ENCODE assay signal across 1 cellular context in genomic region chr16:67186550-67186950, GRCh38.
A peak's percentile ranks its signal among the peaks of the same experiment; 100 is the strongest.
TF ChIP-seq lines count a peak whose summit lies in the region.

No MANE protein-coding gene starts in this region.

TF ChIP-seq in HepG2, 621 proteins besides CTCF, POLR2A, EP300 and RAD21:
- TF ChIP-seq ZNF841 (CRISPR knock-in tag; IDR thresholded peaks at IDR 0.05; ENCODE audit: borderline replicate concordance) (no peak), ZNF335 (CRISPR knock-in tag; IDR thresholded peaks at IDR 0.05) (no peak), ZNF18 (CRISPR knock-in tag; IDR thresholded peaks at IDR 0.05; ENCODE audit: insufficient replicate concordance) (no peak), ZNF800 (CRISPR knock-in tag; IDR thresholded peaks at IDR 0.05) (no peak), ZNF605 (CRISPR knock-in tag; IDR thresholded peaks at IDR 0.05) (0 out of 2 replicates have a peak, but pooled peaks have one; percentile 21), RFXANK (CRISPR knock-in tag; IDR thresholded peaks at IDR 0.05) (no peak), MXI1 (IDR thresholded peaks at IDR 0.05; ENCODE audit: borderline replicate concordance, low read depth, low read length) (no peak), ZNF383 (CRISPR knock-in tag; IDR thresholded peaks at IDR 0.05; ENCODE audit: borderline replicate concordance) (no peak), NRL (CRISPR knock-in tag; IDR thresholded peaks at IDR 0.05; ENCODE audit: borderline replicate concordance) (no peak), NFAT5 (CRISPR knock-in tag; IDR thresholded peaks at IDR 0.05) (no peak), MAFG (CRISPR knock-in tag; IDR thresholded peaks at IDR 0.05) (no peak), TCF7L2 (IDR thresholded peaks at IDR 0.05; ENCODE audit: low read depth, low read length) (no peak), MBNL3 (CRISPR knock-in tag; conservative IDR thresholded peaks at IDR 0.05) (no peak), ZC3H13 (CRISPR knock-in tag; IDR thresholded peaks at IDR 0.05) (0 out of 2 replicates have a peak, but pooled peaks have one; percentile 6), EHMT2 (IDR thresholded peaks at IDR 0.05; ENCODE audit: borderline replicate concordance, low read depth, low read length) (no peak), NFIB (CRISPR knock-in tag; IDR thresholded peaks at IDR 0.05; ENCODE audit: borderline replicate concordance) (peak; percentile 88; the same call in 1 of the 2 replicates), ZNF407 (CRISPR knock-in tag; IDR thresholded peaks at IDR 0.05; ENCODE audit: not compliant biosample characterization) (no peak), ZNF281 (CRISPR knock-in tag; IDR thresholded peaks at IDR 0.05; ENCODE audit: borderline replicate concordance) (peak; percentile 60; the same call in 1 of the 2 replicates), GATAD2A (CRISPR knock-in tag; IDR thresholded peaks at IDR 0.05) (no peak), FOSL1 (CRISPR knock-in tag; IDR thresholded peaks at IDR 0.05; ENCODE audit: borderline replicate concordance) (no peak), GTF3A (CRISPR knock-in tag; conservative IDR thresholded peaks at IDR 0.05) (no peak), ZNF264 (CRISPR knock-in tag; IDR thresholded peaks at IDR 0.05) (no peak), GMEB1 (CRISPR knock-in tag; IDR thresholded peaks at IDR 0.05; ENCODE audit: borderline replicate concordance) (no peak), ZNF629 (CRISPR knock-in tag; conservative IDR thresholded peaks at IDR 0.05) (no peak), BHLHE40 (IDR thresholded peaks at IDR 0.05; ENCODE audit: low read length) (no peak)
